ENCODE assay signal across 2 cellular contexts in genomic region chr1:207021876-207022596, GRCh38.
TF ChIP-seq lines count a peak whose summit lies in the region.

No MANE protein-coding gene starts in this region.

TF ChIP-seq in SK-N-SH, 30 proteins besides CTCF, POLR2A, EP300 and RAD21 (continued from another document):
- TF ChIP-seq REST (IDR thresholded peaks at IDR 0.05; ENCODE audit: low read depth, low read length): peak; percentile 32; the same call in 1 of the 2 replicates

TF ChIP-seq in SK-N-SH treated with all-trans-retinoic acid at 6 μM for 48 hours, 23 proteins besides CTCF, POLR2A, EP300 and RAD21 (continued from another document):
- no peak for TF ChIP-seq POU6F1 (CRISPR knock-in tag; IDR thresholded peaks at IDR 0.05; ENCODE audit: borderline replicate concordance, low read depth)
